2 cellular contexts compared by ENCODE assay signal in the genomic region with DNA sequence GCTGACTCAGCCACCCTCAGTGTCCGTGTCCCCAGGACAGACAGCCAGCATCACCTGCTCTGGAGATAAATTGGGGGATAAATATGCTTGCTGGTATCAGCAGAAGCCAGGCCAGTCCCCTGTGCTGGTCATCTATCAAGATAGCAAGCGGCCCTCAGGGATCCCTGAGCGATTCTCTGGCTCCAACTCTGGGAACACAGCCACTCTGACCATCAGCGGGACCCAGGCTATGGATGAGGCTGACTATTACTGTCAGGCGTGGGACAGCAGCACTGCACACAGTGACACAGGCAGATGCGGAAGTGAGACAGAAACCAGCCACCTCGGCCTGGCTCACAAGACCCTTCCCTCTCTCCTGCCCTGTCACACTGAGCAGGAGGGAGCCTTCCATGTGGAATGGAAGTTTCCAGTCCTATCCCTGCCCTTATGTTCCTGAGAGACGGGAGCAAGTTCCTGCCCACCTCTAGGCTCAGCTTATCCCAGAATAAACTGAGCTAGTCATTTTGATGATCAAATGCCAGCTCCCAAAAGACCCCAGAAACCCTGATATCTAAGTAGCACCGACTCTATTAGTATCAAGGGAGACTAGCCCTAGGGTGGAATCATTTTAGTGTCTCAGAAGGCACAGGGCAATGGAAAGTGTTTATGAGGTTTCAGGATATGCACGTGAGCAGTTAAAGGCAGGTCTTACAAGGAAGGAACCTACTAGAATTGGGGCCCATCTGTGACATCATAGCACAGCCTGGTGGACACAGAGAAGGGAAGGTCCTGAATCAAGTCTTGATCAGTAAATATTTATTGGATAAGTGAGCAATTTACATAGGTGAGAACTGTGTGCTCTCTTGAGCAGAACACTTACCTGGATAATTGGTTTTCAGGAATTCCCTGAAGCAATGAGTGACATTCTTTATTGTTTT.
A peak's percentile ranks its signal among the peaks of the same experiment; 100 is the strongest.
TF ChIP-seq lines count a peak whose summit lies in the region.

No MANE protein-coding gene starts in this region.

TF ChIP-seq in K562, 482 proteins besides CTCF, POLR2A, EP300 and RAD21 (continues in another document):
- TF ChIP-seq ZNF184 (CRISPR knock-in tag; IDR thresholded peaks at IDR 0.05) (0 out of 2 replicates have a peak, but pooled peaks have one; percentile 42), BRF1 (IDR thresholded peaks at IDR 0.05; ENCODE audit: borderline replicate concordance, extremely low read depth, insufficient read length) (no peak), ZNF41 (CRISPR knock-in tag; conservative IDR thresholded peaks at IDR 0.05) (no peak), MYNN (IDR thresholded peaks at IDR 0.05) (no peak), MYNN (CRISPR knock-in tag; IDR thresholded peaks at IDR 0.05) (0 out of 2 replicates have a peak, but pooled peaks have one; percentile 71), NR3C1 (CRISPR knock-in tag; IDR thresholded peaks at IDR 0.05) (no peak)
- TF ChIP-seq, protein P1, sequence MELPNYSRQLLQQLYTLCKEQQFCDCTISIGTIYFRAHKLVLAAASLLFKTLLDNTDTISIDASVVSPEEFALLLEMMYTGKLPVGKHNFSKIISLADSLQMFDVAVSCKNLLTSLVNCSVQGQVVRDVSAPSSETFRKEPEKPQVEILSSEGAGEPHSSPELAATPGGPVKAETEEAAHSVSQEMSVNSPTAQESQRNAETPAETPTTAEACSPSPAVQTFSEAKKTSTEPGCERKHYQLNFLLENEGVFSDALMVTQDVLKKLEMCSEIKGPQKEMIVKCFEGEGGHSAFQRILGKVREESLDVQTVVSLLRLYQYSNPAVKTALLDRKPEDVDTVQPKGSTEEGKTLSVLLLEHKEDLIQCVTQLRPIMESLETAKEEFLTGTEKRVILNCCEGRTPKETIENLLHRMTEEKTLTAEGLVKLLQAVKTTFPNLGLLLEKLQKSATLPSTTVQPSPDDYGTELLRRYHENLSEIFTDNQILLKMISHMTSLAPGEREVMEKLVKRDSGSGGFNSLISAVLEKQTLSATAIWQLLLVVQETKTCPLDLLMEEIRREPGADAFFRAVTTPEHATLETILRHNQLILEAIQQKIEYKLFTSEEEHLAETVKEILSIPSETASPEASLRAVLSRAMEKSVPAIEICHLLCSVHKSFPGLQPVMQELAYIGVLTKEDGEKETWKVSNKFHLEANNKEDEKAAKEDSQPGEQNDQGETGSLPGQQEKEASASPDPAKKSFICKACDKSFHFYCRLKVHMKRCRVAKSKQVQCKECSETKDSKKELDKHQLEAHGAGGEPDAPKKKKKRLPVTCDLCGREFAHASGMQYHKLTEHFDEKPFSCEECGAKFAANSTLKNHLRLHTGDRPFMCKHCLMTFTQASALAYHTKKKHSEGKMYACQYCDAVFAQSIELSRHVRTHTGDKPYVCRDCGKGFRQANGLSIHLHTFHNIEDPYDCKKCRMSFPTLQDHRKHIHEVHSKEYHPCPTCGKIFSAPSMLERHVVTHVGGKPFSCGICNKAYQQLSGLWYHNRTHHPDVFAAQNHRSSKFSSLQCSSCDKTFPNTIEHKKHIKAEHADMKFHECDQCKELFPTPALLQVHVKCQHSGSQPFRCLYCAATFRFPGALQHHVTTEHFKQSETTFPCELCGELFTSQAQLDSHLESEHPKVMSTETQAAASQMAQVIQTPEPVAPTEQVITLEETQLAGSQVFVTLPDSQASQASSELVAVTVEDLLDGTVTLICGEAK (IDR thresholded peaks at IDR 0.05), result no peak
- TF ChIP-seq, protein P1 (CRISPR knock-in tag; IDR thresholded peaks at IDR 0.05), result 0 out of 2 replicates have a peak, but pooled peaks have one; percentile 60
- TF ChIP-seq, protein P2, sequence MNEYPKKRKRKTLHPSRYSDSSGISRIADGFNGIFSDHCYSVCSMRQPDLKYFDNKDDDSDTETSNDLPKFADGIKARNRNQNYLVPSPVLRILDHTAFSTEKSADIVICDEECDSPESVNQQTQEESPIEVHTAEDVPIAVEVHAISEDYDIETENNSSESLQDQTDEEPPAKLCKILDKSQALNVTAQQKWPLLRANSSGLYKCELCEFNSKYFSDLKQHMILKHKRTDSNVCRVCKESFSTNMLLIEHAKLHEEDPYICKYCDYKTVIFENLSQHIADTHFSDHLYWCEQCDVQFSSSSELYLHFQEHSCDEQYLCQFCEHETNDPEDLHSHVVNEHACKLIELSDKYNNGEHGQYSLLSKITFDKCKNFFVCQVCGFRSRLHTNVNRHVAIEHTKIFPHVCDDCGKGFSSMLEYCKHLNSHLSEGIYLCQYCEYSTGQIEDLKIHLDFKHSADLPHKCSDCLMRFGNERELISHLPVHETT (CRISPR knock-in tag; conservative IDR thresholded peaks at IDR 0.05 in 1 of 2, IDR thresholded peaks at IDR 0.05 in 1 of 2), result peak in 1 of 2 experiments; percentile 93; a peak in 2 of 4 replicates
- TF ChIP-seq, protein P3, sequence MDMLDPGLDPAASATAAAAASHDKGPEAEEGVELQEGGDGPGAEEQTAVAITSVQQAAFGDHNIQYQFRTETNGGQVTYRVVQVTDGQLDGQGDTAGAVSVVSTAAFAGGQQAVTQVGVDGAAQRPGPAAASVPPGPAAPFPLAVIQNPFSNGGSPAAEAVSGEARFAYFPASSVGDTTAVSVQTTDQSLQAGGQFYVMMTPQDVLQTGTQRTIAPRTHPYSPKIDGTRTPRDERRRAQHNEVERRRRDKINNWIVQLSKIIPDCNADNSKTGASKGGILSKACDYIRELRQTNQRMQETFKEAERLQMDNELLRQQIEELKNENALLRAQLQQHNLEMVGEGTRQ (CRISPR knock-in tag; IDR thresholded peaks at IDR 0.05), result 0 out of 2 replicates have a peak, but pooled peaks have one; percentile 2

TF ChIP-seq in WTC11, 78 proteins besides CTCF, POLR2A, EP300 and RAD21:
- TF ChIP-seq MXD4 (CRISPR knock-in tag; IDR thresholded peaks at IDR 0.05; ENCODE audit: borderline replicate concordance), result no peak
- TF ChIP-seq, protein P4, sequence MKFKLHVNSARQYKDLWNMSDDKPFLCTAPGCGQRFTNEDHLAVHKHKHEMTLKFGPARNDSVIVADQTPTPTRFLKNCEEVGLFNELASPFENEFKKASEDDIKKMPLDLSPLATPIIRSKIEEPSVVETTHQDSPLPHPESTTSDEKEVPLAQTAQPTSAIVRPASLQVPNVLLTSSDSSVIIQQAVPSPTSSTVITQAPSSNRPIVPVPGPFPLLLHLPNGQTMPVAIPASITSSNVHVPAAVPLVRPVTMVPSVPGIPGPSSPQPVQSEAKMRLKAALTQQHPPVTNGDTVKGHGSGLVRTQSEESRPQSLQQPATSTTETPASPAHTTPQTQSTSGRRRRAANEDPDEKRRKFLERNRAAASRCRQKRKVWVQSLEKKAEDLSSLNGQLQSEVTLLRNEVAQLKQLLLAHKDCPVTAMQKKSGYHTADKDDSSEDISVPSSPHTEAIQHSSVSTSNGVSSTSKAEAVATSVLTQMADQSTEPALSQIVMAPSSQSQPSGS (CRISPR knock-in tag; IDR thresholded peaks at IDR 0.05; ENCODE audit: borderline replicate concordance, low read depth), result no peak
- no peak for TF ChIP-seq CREM (CRISPR knock-in tag; IDR thresholded peaks at IDR 0.05)
- TF ChIP-seq RORB (CRISPR knock-in tag; IDR thresholded peaks at IDR 0.05), result no peak
- TF ChIP-seq ZNF317 (CRISPR knock-in tag; IDR thresholded peaks at IDR 0.05; ENCODE audit: borderline replicate concordance, low read depth), result no peak
- TF ChIP-seq, protein P5, sequence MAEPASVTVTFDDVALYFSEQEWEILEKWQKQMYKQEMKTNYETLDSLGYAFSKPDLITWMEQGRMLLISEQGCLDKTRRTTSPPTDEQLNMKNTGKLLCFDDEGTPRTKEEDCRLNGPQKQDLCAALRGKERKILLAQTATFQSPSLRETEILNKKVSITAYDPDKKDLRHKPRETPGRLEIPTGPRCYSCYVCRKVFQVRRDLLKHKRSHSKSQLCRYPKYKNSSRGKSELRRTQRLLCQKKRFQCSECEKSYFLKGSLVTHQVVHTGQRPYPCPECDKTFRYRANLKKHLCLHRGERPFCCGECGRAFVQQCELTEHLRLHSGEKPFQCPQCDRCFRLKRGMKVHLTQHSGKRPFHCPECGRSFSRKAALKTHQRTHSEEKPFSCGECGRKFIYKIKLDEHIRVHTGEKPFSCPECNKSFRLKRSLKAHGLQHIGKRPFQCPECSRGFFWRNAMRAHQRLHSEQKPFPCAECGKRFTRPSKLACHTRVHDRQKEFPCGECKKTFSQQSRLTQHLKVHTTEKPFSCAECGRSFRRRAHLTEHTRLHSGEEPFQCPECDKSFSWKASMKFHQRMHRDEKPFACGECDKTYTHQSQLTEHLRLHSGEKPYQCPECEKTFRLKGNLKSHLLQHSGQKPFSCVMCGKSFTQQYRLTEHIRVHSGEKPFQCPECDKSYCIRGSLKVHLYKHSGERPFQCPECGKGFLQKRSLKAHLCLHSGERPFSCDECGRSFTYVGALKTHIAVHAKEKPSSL (CRISPR knock-in tag; conservative IDR thresholded peaks at IDR 0.05), result no peak
- TF ChIP-seq, protein P6, sequence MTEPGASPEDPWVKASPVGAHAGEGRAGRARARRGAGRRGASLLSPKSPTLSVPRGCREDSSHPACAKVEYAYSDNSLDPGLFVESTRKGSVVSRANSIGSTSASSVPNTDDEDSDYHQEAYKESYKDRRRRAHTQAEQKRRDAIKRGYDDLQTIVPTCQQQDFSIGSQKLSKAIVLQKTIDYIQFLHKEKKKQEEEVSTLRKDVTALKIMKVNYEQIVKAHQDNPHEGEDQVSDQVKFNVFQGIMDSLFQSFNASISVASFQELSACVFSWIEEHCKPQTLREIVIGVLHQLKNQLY (CRISPR knock-in tag; IDR thresholded peaks at IDR 0.05), result no peak
- TF ChIP-seq, protein P7, sequence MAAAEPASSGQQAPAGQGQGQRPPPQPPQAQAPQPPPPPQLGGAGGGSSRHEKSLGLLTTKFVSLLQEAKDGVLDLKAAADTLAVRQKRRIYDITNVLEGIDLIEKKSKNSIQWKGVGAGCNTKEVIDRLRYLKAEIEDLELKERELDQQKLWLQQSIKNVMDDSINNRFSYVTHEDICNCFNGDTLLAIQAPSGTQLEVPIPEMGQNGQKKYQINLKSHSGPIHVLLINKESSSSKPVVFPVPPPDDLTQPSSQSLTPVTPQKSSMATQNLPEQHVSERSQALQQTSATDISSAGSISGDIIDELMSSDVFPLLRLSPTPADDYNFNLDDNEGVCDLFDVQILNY (CRISPR knock-in tag; IDR thresholded peaks at IDR 0.05), result no peak
- no peak for TF ChIP-seq JUN (CRISPR knock-in tag; IDR thresholded peaks at IDR 0.05)
- TF ChIP-seq, protein P8, sequence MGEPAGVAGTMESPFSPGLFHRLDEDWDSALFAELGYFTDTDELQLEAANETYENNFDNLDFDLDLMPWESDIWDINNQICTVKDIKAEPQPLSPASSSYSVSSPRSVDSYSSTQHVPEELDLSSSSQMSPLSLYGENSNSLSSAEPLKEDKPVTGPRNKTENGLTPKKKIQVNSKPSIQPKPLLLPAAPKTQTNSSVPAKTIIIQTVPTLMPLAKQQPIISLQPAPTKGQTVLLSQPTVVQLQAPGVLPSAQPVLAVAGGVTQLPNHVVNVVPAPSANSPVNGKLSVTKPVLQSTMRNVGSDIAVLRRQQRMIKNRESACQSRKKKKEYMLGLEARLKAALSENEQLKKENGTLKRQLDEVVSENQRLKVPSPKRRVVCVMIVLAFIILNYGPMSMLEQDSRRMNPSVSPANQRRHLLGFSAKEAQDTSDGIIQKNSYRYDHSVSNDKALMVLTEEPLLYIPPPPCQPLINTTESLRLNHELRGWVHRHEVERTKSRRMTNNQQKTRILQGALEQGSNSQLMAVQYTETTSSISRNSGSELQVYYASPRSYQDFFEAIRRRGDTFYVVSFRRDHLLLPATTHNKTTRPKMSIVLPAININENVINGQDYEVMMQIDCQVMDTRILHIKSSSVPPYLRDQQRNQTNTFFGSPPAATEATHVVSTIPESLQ (CRISPR knock-in tag; IDR thresholded peaks at IDR 0.05), result no peak
- no peak for TF ChIP-seq GABPB1 (CRISPR knock-in tag; IDR thresholded peaks at IDR 0.05)
- no peak for TF ChIP-seq IRF2 (CRISPR knock-in tag; IDR thresholded peaks at IDR 0.05; ENCODE audit: borderline replicate concordance, low read depth)
- no peak for TF ChIP-seq GRHL2 (CRISPR knock-in tag; IDR thresholded peaks at IDR 0.05; ENCODE audit: insufficient replicate concordance, severe bottlenecking)
- TF ChIP-seq NFYB (CRISPR knock-in tag; conservative IDR thresholded peaks at IDR 0.05; ENCODE audit: low read depth), result no peak
- TF ChIP-seq NR1H2 (CRISPR knock-in tag; IDR thresholded peaks at IDR 0.05), result no peak
- TF ChIP-seq, protein P9, sequence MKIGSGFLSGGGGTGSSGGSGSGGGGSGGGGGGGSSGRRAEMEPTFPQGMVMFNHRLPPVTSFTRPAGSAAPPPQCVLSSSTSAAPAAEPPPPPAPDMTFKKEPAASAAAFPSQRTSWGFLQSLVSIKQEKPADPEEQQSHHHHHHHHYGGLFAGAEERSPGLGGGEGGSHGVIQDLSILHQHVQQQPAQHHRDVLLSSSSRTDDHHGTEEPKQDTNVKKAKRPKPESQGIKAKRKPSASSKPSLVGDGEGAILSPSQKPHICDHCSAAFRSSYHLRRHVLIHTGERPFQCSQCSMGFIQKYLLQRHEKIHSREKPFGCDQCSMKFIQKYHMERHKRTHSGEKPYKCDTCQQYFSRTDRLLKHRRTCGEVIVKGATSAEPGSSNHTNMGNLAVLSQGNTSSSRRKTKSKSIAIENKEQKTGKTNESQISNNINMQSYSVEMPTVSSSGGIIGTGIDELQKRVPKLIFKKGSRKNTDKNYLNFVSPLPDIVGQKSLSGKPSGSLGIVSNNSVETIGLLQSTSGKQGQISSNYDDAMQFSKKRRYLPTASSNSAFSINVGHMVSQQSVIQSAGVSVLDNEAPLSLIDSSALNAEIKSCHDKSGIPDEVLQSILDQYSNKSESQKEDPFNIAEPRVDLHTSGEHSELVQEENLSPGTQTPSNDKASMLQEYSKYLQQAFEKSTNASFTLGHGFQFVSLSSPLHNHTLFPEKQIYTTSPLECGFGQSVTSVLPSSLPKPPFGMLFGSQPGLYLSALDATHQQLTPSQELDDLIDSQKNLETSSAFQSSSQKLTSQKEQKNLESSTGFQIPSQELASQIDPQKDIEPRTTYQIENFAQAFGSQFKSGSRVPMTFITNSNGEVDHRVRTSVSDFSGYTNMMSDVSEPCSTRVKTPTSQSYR (CRISPR knock-in tag; IDR thresholded peaks at IDR 0.05), result no peak
- TF ChIP-seq ESRRA (CRISPR knock-in tag; IDR thresholded peaks at IDR 0.05; ENCODE audit: borderline replicate concordance), result no peak
